In the genomic region with DNA sequence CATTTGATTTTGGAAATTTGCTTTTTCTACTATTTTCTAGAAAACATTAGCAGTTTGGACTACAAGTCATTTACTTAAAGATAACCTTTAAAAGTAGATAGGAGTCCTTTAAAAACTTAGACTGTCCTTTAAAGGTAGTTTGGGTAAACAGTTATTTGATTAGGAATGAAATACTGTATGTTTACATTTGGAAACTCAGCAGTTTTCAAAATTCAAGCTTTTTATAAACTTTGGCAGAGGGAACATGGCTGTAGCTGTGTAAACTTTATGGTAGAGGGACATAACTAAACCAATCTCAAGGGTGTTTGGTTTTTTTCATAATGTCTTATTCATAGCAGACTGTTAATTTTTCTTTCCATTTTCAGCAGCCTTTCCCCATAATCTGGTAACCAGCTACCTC, we compare ENCODE assay signal across 1 cellular context.
TF ChIP-seq lines count a peak whose summit lies in the region.

No MANE protein-coding gene starts in this region.

TF ChIP-seq in IMR-90, 13 proteins besides CTCF, POLR2A, EP300 and RAD21 (continued from another document):
- TF ChIP-seq, protein P1, sequence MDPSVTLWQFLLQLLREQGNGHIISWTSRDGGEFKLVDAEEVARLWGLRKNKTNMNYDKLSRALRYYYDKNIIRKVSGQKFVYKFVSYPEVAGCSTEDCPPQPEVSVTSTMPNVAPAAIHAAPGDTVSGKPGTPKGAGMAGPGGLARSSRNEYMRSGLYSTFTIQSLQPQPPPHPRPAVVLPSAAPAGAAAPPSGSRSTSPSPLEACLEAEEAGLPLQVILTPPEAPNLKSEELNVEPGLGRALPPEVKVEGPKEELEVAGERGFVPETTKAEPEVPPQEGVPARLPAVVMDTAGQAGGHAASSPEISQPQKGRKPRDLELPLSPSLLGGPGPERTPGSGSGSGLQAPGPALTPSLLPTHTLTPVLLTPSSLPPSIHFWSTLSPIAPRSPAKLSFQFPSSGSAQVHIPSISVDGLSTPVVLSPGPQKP (IDR thresholded peaks at IDR 0.05; ENCODE audit: borderline replicate concordance, low read depth, low read length): no peak
- TF ChIP-seq NFE2L2 (IDR thresholded peaks at IDR 0.05; ENCODE audit: low read depth, low read length) (no peak), FOS (IDR thresholded peaks at IDR 0.05; ENCODE audit: low read depth, low read length) (no peak), CEBPB (IDR thresholded peaks at IDR 0.05; ENCODE audit: low read depth, low read length) (no peak), RCOR1 (IDR thresholded peaks at IDR 0.05; ENCODE audit: insufficient replicate concordance, low read length) (no peak)
